8 cellular contexts compared by ENCODE assay signal in genomic region chr22:17628304-17629166, GRCh38. TPM values are rescaled to one million over a fixed set of nuclear protein-coding genes. Genes with fewer than 3 reads are reported as not detected.
DNase-seq lines count a peak whose midpoint lies in the region; ATAC-seq and TF ChIP-seq lines count a peak whose summit lies in the region.

TSS of gene ATP6V1E1 (minus strand) at chr22:17628749. CDS start at chr22:17628635, 114 bp downstream.

- H3K4me1 Mint-ChIP-seq in activated T-helper 17 cell treated with anti-CD3 and anti-CD28 coated beads, Interleukin-2, amount 50 U/mL, for 72 hours: no peaks in the 10 kb centered on the region
- peaks cover 7 to 40% (median 31%) of the 10 kb centered on the region in 7 donors for H3K4me1 Mint-ChIP-seq in naive thymus-derived CD4-positive, alpha-beta T cell
- peaks cover 4 to 35% of the 10 kb centered on the region in 2 donors for H3K4me1 Mint-ChIP-seq in stimulated activated naive B cell treated with anti-CD40 and anti-IgM and Interleukin-4, amounts not matched to agents 10 μg/mL and 1 μg/mL and 100 μg/mL, for 72 hours

- peak within 1 kb of the TSS; percentile 99 for H3K9ac ChIP-seq in fibroblast of lung (ENCODE audit: insufficient read depth, low read length)

- H4K20me1 ChIP-seq in fibroblast of lung (ENCODE audit: control insufficient read depth, extremely low read depth, insufficient read depth, low read length): no peaks in the 10 kb centered on the region

- intact Hi-C loops in naive thymus-derived CD4-positive, alpha-beta T cell (cut with micrococcal nuclease): loop anchor here (1.0 to 5.0 kb wide), 6 partner anchors 10 to 542 kb away; partner anchors contain the start of genes BCL2L13 (in 2 of the 2), HDHD5 (in 2 of the 2) and PEX26 (in 2 of the 2)

- no peaks in the 10 kb centered on the region for H3K27me3 ChIP-seq in fibroblast of lung (ENCODE audit: control insufficient read depth, insufficient read depth, low read length)
- no peaks in the 10 kb centered on the region for H3K27me3 ChIP-seq in naive thymus-derived CD4-positive, alpha-beta T cell (ENCODE audit: control insufficient read depth in 2 of 2, insufficient read depth in 2 of 2, low read length in 2 of 2)

- peaks cover 37% of the 10 kb centered on the region for H3K36me3 Mint-ChIP-seq in activated T-helper 17 cell treated with anti-CD3 and anti-CD28 coated beads, Interleukin-2, amount 50 U/mL, for 72 hours (ENCODE audit: low read depth)
- H3K36me3 Mint-ChIP-seq in naive thymus-derived CD4-positive, alpha-beta T cell: peaks cover 0 to 5% (median 0%) of the 10 kb centered on the region in 5 donors
- peaks cover 3% of the 10 kb centered on the region in 2 donors for H3K36me3 Mint-ChIP-seq in stimulated activated naive B cell treated with anti-CD40 and anti-IgM and Interleukin-4, amounts not matched to agents 10 μg/mL and 1 μg/mL and 100 μg/mL, for 72 hours

- POLR2A ChIA-PET in RWPE1 (lab: Yijun Ruan, JAX; ENCODE audit: low non-redundant PET): no interaction called here
- POLR2A ChIA-PET in naive thymus-derived CD4-positive, alpha-beta T cell (lab: Charles Lee): interaction anchor here (1.0 kb wide), 1 partner anchor 11 kb away, joined by 8 read pairs; the partner anchor contains the start of gene BCL2L13

- peak within 1 kb of the TSS; percentile 92 for H3K27ac Mint-ChIP-seq in activated T-helper 17 cell treated with anti-CD3 and anti-CD28 coated beads, Interleukin-2, amount 50 U/mL, for 72 hours
- H3K27ac Mint-ChIP-seq in naive thymus-derived CD4-positive, alpha-beta T cell: peak within 1 kb of the TSS; percentile 90 to 99 (median 97)
- peak within 1 kb of the TSS; percentile 97 for H3K27ac Mint-ChIP-seq in stimulated activated naive B cell treated with anti-CD40 and anti-IgM and Interleukin-4, amounts not matched to agents 10 μg/mL and 1 μg/mL and 100 μg/mL, for 72 hours

- no peaks in the 10 kb centered on the region for H3K9me3 ChIP-seq in fibroblast of lung (ENCODE audit: control insufficient read depth, insufficient read depth, low read depth, low read length)
- H3K9me3 ChIP-seq in naive thymus-derived CD4-positive, alpha-beta T cell (ENCODE audit: control insufficient read depth in 2 of 3, low read length in 3 of 3): no peaks in the 10 kb centered on the region

- H3K79me2 ChIP-seq in fibroblast of lung (ENCODE audit: control insufficient read depth, insufficient read depth, low read length): peaks cover 42% of the 10 kb centered on the region

- H3K4me2 ChIP-seq in fibroblast of lung (ENCODE audit: extremely low read depth, insufficient read depth, low read length): peak within 1 kb of the TSS; percentile 86

- peak within 1 kb of the TSS; percentile 91 for H3K4me3 Mint-ChIP-seq in activated T-helper 17 cell treated with anti-CD3 and anti-CD28 coated beads, Interleukin-2, amount 50 U/mL, for 72 hours
- H3K4me3 Mint-ChIP-seq in naive thymus-derived CD4-positive, alpha-beta T cell: peak within 1 kb of the TSS; percentile 89 to 99 (median 96)
- H3K4me3 Mint-ChIP-seq in stimulated activated naive B cell treated with anti-CD40 and anti-IgM and Interleukin-4, amounts not matched to agents 10 μg/mL and 1 μg/mL and 100 μg/mL, for 72 hours: peak within 1 kb of the TSS; percentile 95 to 97

- CTCF ChIA-PET in RWPE1 (lab: Yijun Ruan, JAX): no interaction called here
- CTCF ChIA-PET in naive thymus-derived CD4-positive, alpha-beta T cell (lab: Charles Lee): no interaction called here

- H3K4me3 ChIP-seq in LNCaP clone FGC (ENCODE audit: low read depth, low read length) (peak within 1 kb of the TSS; percentile 89), fibroblast of lung (replicated peaks in 1 of 4; ENCODE audit: control extremely low read depth in 1 of 4, insufficient read depth in 1 of 4, low read depth in 3 of 4, low read length in 4 of 4) (peak within 1 kb of the TSS; percentile 88 to 100 (median 91))
- peak within 1 kb of the TSS; percentile 100 for H3K4me3 ChIP-seq in naive thymus-derived CD4-positive, alpha-beta T cell (ENCODE audit: low read length)

- peaks cover 3% of the 10 kb centered on the region for H3K4me1 ChIP-seq in fibroblast of lung (ENCODE audit: control insufficient read depth, extremely low read depth, insufficient read depth, low read length)
- peaks cover 13 to 14% of the 10 kb centered on the region in 2 donors for H3K4me1 ChIP-seq in naive thymus-derived CD4-positive, alpha-beta T cell (ENCODE audit: control insufficient read depth in 2 of 2, insufficient read depth in 2 of 2, low read length in 2 of 2)

- peak; percentile 100 for ATAC-seq in activated T-helper 17 cell treated with anti-CD3 and anti-CD28 coated beads, Interleukin-2, amount 50 U/mL, for 72 hours (replicated peaks)
- ATAC-seq in naive thymus-derived CD4-positive, alpha-beta T cell: peak; percentile 100
- peak; percentile 100 for ATAC-seq in stimulated activated naive B cell treated with anti-CD40 and anti-IgM and Interleukin-4, amounts not matched to agents 10 μg/mL and 1 μg/mL and 100 μg/mL, for 72 hours (replicated peaks)

- DNase-seq in Daoy (ENCODE audit: low read depth) (peak; percentile 97), GOT3 (lab: John Stamatoyannopoulos, UW) (peak; percentile 78), LNCaP clone FGC (ENCODE audit: low read depth) (peak; percentile 91), RWPE1 (ENCODE audit: low spot score) (peak; percentile 96), fibroblast of lung (ENCODE audit: low read depth in 2 of 2) (peak; percentile 96 to 97)
- peak; percentile 82 to 96 (median 94) for DNase-seq in naive thymus-derived CD4-positive, alpha-beta T cell
- DNase-seq in stimulated activated naive B cell treated with anti-CD40 and anti-IgM and Interleukin-4, amounts not matched to agents 10 μg/mL and 1 μg/mL and 100 μg/mL, for 72 hours: peak; percentile 95

- TF ChIP-seq CTCF in LNCaP clone FGC (IDR thresholded peaks at IDR 0.05; ENCODE audit: control insufficient read depth, extremely low read depth, insufficient read depth) (no peak), RWPE1 (conservative IDR thresholded peaks at IDR 0.05; ENCODE audit: low read depth) (no peak), fibroblast of lung (conservative IDR thresholded peaks at IDR 0.05 in 1 of 2, IDR thresholded peaks at IDR 0.05 in 1 of 2; ENCODE audit: low read depth in 1 of 2, low read length in 2 of 2) (no peak)

- no peaks in the 10 kb centered on the region for H3K36me3 ChIP-seq in fibroblast of lung (ENCODE audit: control insufficient read depth, insufficient read depth, low read length)
- H3K36me3 ChIP-seq in naive thymus-derived CD4-positive, alpha-beta T cell (ENCODE audit: control insufficient read depth in 2 of 3, insufficient read depth in 3 of 3, low read length in 3 of 3): peaks cover 0 to 17% (median 0%) of the 10 kb centered on the region in 3 experiments

- H3K27ac ChIP-seq in RWPE1: peak within 1 kb of the TSS; percentile 92
- peak within 1 kb of the TSS; percentile 96 for H3K27ac ChIP-seq in fibroblast of lung (ENCODE audit: insufficient read depth, low read length)
- peak within 1 kb of the TSS; percentile 97 for H3K27ac ChIP-seq in naive thymus-derived CD4-positive, alpha-beta T cell (ENCODE audit: low read depth, low read length)

- H3K9me3 Mint-ChIP-seq in activated T-helper 17 cell treated with anti-CD3 and anti-CD28 coated beads, Interleukin-2, amount 50 U/mL, for 72 hours: no peaks in the 10 kb centered on the region
- no peaks in the 10 kb centered on the region for H3K9me3 Mint-ChIP-seq in naive thymus-derived CD4-positive, alpha-beta T cell
- no peaks in the 10 kb centered on the region for H3K9me3 Mint-ChIP-seq in stimulated activated naive B cell treated with anti-CD40 and anti-IgM and Interleukin-4, amounts not matched to agents 10 μg/mL and 1 μg/mL and 100 μg/mL, for 72 hours

- H2AFZ ChIP-seq in fibroblast of lung (ENCODE audit: low read length): peak within 1 kb of the TSS; percentile 95

- H3K27me3 Mint-ChIP-seq in activated T-helper 17 cell treated with anti-CD3 and anti-CD28 coated beads, Interleukin-2, amount 50 U/mL, for 72 hours: no peaks in the 10 kb centered on the region
- H3K27me3 Mint-ChIP-seq in naive thymus-derived CD4-positive, alpha-beta T cell: no peaks in the 10 kb centered on the region
- no peaks in the 10 kb centered on the region for H3K27me3 Mint-ChIP-seq in stimulated activated naive B cell treated with anti-CD40 and anti-IgM and Interleukin-4, amounts not matched to agents 10 μg/mL and 1 μg/mL and 100 μg/mL, for 72 hours

RNA-seq across cellular contexts. Expression of gene ATP6V1E1, which starts in this region (rescaled TPM):
- 123 and 124 TPM in 2 replicates for total RNA-seq in Daoy (2014; rRNA removed; shearing (Covaris generic))
- total RNA-seq in activated T-helper 17 cell treated with anti-CD3 and anti-CD28 coated beads, Interleukin-2, amount 50 U/mL, for 72 hours: 10 to 100 TPM; 73.2 to 97.1 TPM
- total RNA-seq in fibroblast of lung: 164 and 182 TPM in 2 replicates
- 238 and 244 TPM in 2 replicates for polyA plus RNA-seq in fibroblast of lung
- 168 and 179 TPM in 2 replicates for polyA plus RNA-seq in fibroblast of lung (2012)
- 56.2 and 63.5 TPM in 2 replicates for polyA minus RNA-seq in fibroblast of lung (ENCODE audit: low replicate concordance)
- 100 to 1,000 TPM in 1 of 5 experiments, 10 to 100 TPM in 4; 51.0 to 101 (median 80.4) TPM for total RNA-seq in naive thymus-derived CD4-positive, alpha-beta T cell
- polyA plus RNA-seq in naive thymus-derived CD4-positive, alpha-beta T cell: 100 to 1,000 TPM in 1 of 2 donors, 10 to 100 TPM in 1; 92.2 to 120 TPM

Comparison
In these comparisons a context has a peak if more than half of its experiments do, and no peak if none do; other contexts are left out.
1. Peak in every context shown above with its lines: DNase-seq, ATAC-seq, H3K4me3 ChIP-seq and H3K27ac ChIP-seq.